In genomic region chr1:47192458-47193384, GRCh38 we compare ENCODE assay signal across 1 cellular context.
TF ChIP-seq lines count a peak whose summit lies in the region.

No MANE protein-coding gene starts in this region.

TF ChIP-seq in HepG2, 621 proteins besides CTCF, POLR2A, EP300 and RAD21 (continued from another document):
- TF ChIP-seq HMG20A (CRISPR knock-in tag; IDR thresholded peaks at IDR 0.05; ENCODE audit: borderline replicate concordance) (peak; percentile 34; the same call in 1 of the 2 replicates), LBX2 (CRISPR knock-in tag; IDR thresholded peaks at IDR 0.05; ENCODE audit: borderline replicate concordance) (no peak), HCFC1 (IDR thresholded peaks at IDR 0.05; ENCODE audit: low read depth, low read length) (no peak), SIN3B (IDR thresholded peaks at IDR 0.05; ENCODE audit: low read length) (no peak), REXO4 (CRISPR knock-in tag; IDR thresholded peaks at IDR 0.05; ENCODE audit: borderline replicate concordance) (no peak), DMAP1 (CRISPR knock-in tag; IDR thresholded peaks at IDR 0.05) (peak; percentile 38; the same call in 1 of the 2 replicates), PRDM10 (CRISPR knock-in tag; IDR thresholded peaks at IDR 0.05; ENCODE audit: low read depth) (peak; percentile 48; the same call in 1 of the 2 replicates), ZNF253 (CRISPR knock-in tag; IDR thresholded peaks at IDR 0.05; ENCODE audit: borderline replicate concordance) (no peak), ZNF615 (CRISPR knock-in tag; IDR thresholded peaks at IDR 0.05; ENCODE audit: borderline replicate concordance) (no peak), IKZF1 (IDR thresholded peaks at IDR 0.05) (no peak), ZNF512 (CRISPR knock-in tag; IDR thresholded peaks at IDR 0.05) (no peak), ZNF75D (CRISPR knock-in tag; IDR thresholded peaks at IDR 0.05; ENCODE audit: borderline replicate concordance) (no peak), MLX (CRISPR knock-in tag; IDR thresholded peaks at IDR 0.05) (peak; percentile 77; the same call in 1 of the 2 replicates), KDM2A (CRISPR knock-in tag; IDR thresholded peaks at IDR 0.05; ENCODE audit: borderline replicate concordance, low read depth) (peak; percentile 49), ZNF274 (CRISPR knock-in tag; IDR thresholded peaks at IDR 0.05) (peak; percentile 55; the same call in 1 of the 2 replicates), ZNF800 (CRISPR knock-in tag; IDR thresholded peaks at IDR 0.05) (no peak), ZSCAN31 (CRISPR knock-in tag; IDR thresholded peaks at IDR 0.05; ENCODE audit: low read depth) (peak; percentile 71; the same call in 1 of the 2 replicates), ZNF639 (CRISPR knock-in tag; conservative IDR thresholded peaks at IDR 0.05) (no peak), HOXD1 (CRISPR knock-in tag; IDR thresholded peaks at IDR 0.05) (peak; percentile 31; the same call in 1 of the 2 replicates), PBX3 (CRISPR knock-in tag; IDR thresholded peaks at IDR 0.05; ENCODE audit: borderline replicate concordance) (no peak), GLI4 (CRISPR knock-in tag; IDR thresholded peaks at IDR 0.05; ENCODE audit: borderline replicate concordance) (no peak), MTF1 (CRISPR knock-in tag; IDR thresholded peaks at IDR 0.05) (no peak), ADNP (CRISPR knock-in tag; IDR thresholded peaks at IDR 0.05) (no peak), ZNF580 (CRISPR knock-in tag; IDR thresholded peaks at IDR 0.05; ENCODE audit: borderline replicate concordance, low read depth) (no peak; the same call in 1 of the 2 replicates), MYNN (CRISPR knock-in tag; IDR thresholded peaks at IDR 0.05; ENCODE audit: low read depth) (no peak), TEAD2 (CRISPR knock-in tag; IDR thresholded peaks at IDR 0.05) (no peak), PHF21A (CRISPR knock-in tag; IDR thresholded peaks at IDR 0.05) (no peak; the same call in 1 of the 2 replicates), NFIB (CRISPR knock-in tag; IDR thresholded peaks at IDR 0.05; ENCODE audit: borderline replicate concordance) (no peak), JARID2 (CRISPR knock-in tag; IDR thresholded peaks at IDR 0.05; ENCODE audit: insufficient replicate concordance) (peak; percentile 23), ZNF260 (CRISPR knock-in tag; IDR thresholded peaks at IDR 0.05; ENCODE audit: borderline replicate concordance, low read depth) (no peak), RFX5 (IDR thresholded peaks at IDR 0.05; ENCODE audit: low read depth, low read length) (no peak), ZMYM2 (CRISPR knock-in tag; IDR thresholded peaks at IDR 0.05) (no peak), ZNF674 (CRISPR knock-in tag; IDR thresholded peaks at IDR 0.05; ENCODE audit: low read depth) (no peak), FOXK2 (IDR thresholded peaks at IDR 0.05) (no peak), ZFP90 (CRISPR knock-in tag; IDR thresholded peaks at IDR 0.05; ENCODE audit: borderline replicate concordance) (peak; percentile 57), HDAC2 (CRISPR knock-in tag; IDR thresholded peaks at IDR 0.05) (peak; percentile 62), CBX5 (CRISPR knock-in tag; IDR thresholded peaks at IDR 0.05; ENCODE audit: borderline replicate concordance) (0 out of 2 replicates have a peak, but pooled peaks have one; percentile 47), ZNF552 (CRISPR knock-in tag; IDR thresholded peaks at IDR 0.05; ENCODE audit: borderline replicate concordance) (no peak), ISX (CRISPR knock-in tag; conservative IDR thresholded peaks at IDR 0.05) (no peak), MXI1 (IDR thresholded peaks at IDR 0.05; ENCODE audit: borderline replicate concordance, low read depth, low read length) (peak; percentile 35; the same call in 1 of the 3 replicates), ZEB1 (IDR thresholded peaks at IDR 0.05; ENCODE audit: insufficient replicate concordance, low read depth) (peak; percentile 59), TFDP1 (CRISPR knock-in tag; IDR thresholded peaks at IDR 0.05; ENCODE audit: borderline replicate concordance) (peak; percentile 51; the same call in 1 of the 2 replicates), DMTF1 (CRISPR knock-in tag; IDR thresholded peaks at IDR 0.05) (no peak), DNMT1 (CRISPR knock-in tag; IDR thresholded peaks at IDR 0.05) (no peak), ZFP1 (CRISPR knock-in tag; IDR thresholded peaks at IDR 0.05) (no peak), REL (CRISPR knock-in tag; conservative IDR thresholded peaks at IDR 0.05) (no peak), ZNF761 (CRISPR knock-in tag; conservative IDR thresholded peaks at IDR 0.05) (peak; percentile 64; the same call in 1 of the 2 replicates), TCF7L2 (IDR thresholded peaks at IDR 0.05; ENCODE audit: low read depth, low read length) (no peak), ZNF569 (CRISPR knock-in tag; IDR thresholded peaks at IDR 0.05; ENCODE audit: borderline replicate concordance) (0 out of 2 replicates have a peak, but pooled peaks have one; percentile 11), GZF1 (CRISPR knock-in tag; IDR thresholded peaks at IDR 0.05) (no peak; the same call in 1 of the 2 replicates), TCF12 (IDR thresholded peaks at IDR 0.05) (no peak), TCF12 (CRISPR knock-in tag; IDR thresholded peaks at IDR 0.05) (peak; percentile 62; the same call in 1 of the 2 replicates)
